Comparison of ENCODE assay signal across 11 cellular contexts in genomic region chr7:114944742-114945625, GRCh38. TPM values are rescaled to one million over a fixed set of nuclear protein-coding genes. Genes with fewer than 3 reads are reported as not detected.
DNase-seq lines count a peak whose midpoint lies in the region; ATAC-seq and TF ChIP-seq lines count a peak whose summit lies in the region.
"Had no signal": no experiment of that assay in that cellular context is flagged by ENCODE, and none has a peak within 500 bp of the region (broad histone marks: within the 10 kb centered on the region; RNA-seq: fewer than 3 reads in every experiment).

No MANE protein-coding gene starts in this region.

- 62% methylated on average over 19 of the region's 19 CpGs for WGBS in hepatocyte (ENCODE audit: low lambda C conversion rate, missing lambda C conversion rate)

- ATAC-seq in sciatic nerve (peak; percentile 98), GM21825 (IDR thresholded peaks at IDR 0.05; ENCODE audit: unreplicated experiment) (no peak), GM19324 (IDR thresholded peaks at IDR 0.05; ENCODE audit: low FRiP score, unreplicated experiment) (no peak)

- peaks cover 0 to 2% of the 10 kb centered on the region in 2 donors for H3K4me1 ChIP-seq in ascending aorta
- peaks cover 6% of the 10 kb centered on the region for H3K4me1 ChIP-seq in hepatocyte (ENCODE audit: insufficient read depth)

- peak overlapping the region; percentile 51 for H2AFZ ChIP-seq in hepatocyte

- no peaks in the 10 kb centered on the region for H3K79me2 ChIP-seq in hepatocyte

- H3K27me3 ChIP-seq in ascending aorta (no peaks in the 10 kb centered on the region), hepatocyte (no peaks in the 10 kb centered on the region)

- peak overlapping the region; percentile 39 to 62 for H3K27ac ChIP-seq in ascending aorta
- peak overlapping the region; percentile 54 for H3K27ac ChIP-seq in hepatocyte

- H3K9me3 ChIP-seq in ascending aorta (no peaks in the 10 kb centered on the region), hepatocyte (ENCODE audit: low read depth) (no peaks in the 10 kb centered on the region)

- no peaks in the 10 kb centered on the region for H4K20me1 ChIP-seq in hepatocyte (ENCODE audit: insufficient read depth, poor library complexity, severe bottlenecking)

- H3K36me3 ChIP-seq in ascending aorta, result no peaks in the 10 kb centered on the region
- no peaks in the 10 kb centered on the region for H3K36me3 ChIP-seq in hepatocyte (replicated peaks; ENCODE audit: insufficient read depth, low read depth)

- H3K4me2 ChIP-seq in hepatocyte, result peak overlapping the region; percentile 68

- no peak for TF ChIP-seq CTCF in ascending aorta (IDR thresholded peaks at IDR 0.05)
- no peak for TF ChIP-seq CTCF in hepatocyte (IDR thresholded peaks at IDR 0.05; ENCODE audit: poor library complexity)

- DNase-seq in GM03348 (ENCODE audit: low spot score) (peak; percentile 85), ascending aorta (ENCODE audit: low spot score in 2 of 2) (peak in 1 of 2 donors; percentile 81), hepatocyte (ENCODE audit: low spot score) (peak; percentile 63), sciatic nerve (ENCODE audit: low spot score) (peak; percentile 82), NCI-H2107 (lab: John Stamatoyannopoulos, UW) (no peak), CD1c-positive myeloid dendritic cell (ENCODE audit: extremely low spot score) (no peak)
- DNase-seq: activated naive CD4-positive, alpha-beta T cell; naive B cell; OCI-M1 had no signal

- intact Hi-C loops in ascending aorta (cut with DNase I) (no loop called here), sciatic nerve (cut with DNase I) (no loop called here)

- no peaks in the 10 kb centered on the region for H3K9me2 ChIP-seq in hepatocyte (replicated peaks; ENCODE audit: insufficient read depth)

- H3K4me3 ChIP-seq in ascending aorta, result peak overlapping the region; percentile 29 to 54
- H3K4me3 ChIP-seq in hepatocyte, result no peak overlapping the region

RNA-seq across cellular contexts. Expression of gene MDFIC, which starts 23.1 kb away (rescaled TPM):
- total RNA-seq in ascending aorta, result 13.3 TPM
- total RNA-seq in hepatocyte, result 14.5 and 18.5 TPM in 2 replicates
- 7.6 and 10.6 TPM in 2 replicates for polyA plus RNA-seq in hepatocyte
- total RNA-seq in sciatic nerve, result 60.7 TPM

Comparison
In these comparisons a context has a peak if more than half of its experiments do, and no peak if none do; other contexts are left out.
1. DNase-seq: peak in GM03348 (single experiment), hepatocyte (single experiment) and sciatic nerve (single experiment); none in NCI-H2107 (single experiment) and CD1c-positive myeloid dendritic cell (single experiment).